13 cellular contexts compared by ENCODE assay signal in genomic region chr3:191412764-191413163, GRCh38. TPM values are rescaled to one million over a fixed set of nuclear protein-coding genes. Genes with fewer than 3 reads are reported as not detected.
DNase-seq lines count a peak whose midpoint lies in the region; ATAC-seq and TF ChIP-seq lines count a peak whose summit lies in the region.
"Had no signal": no experiment of that assay in that cellular context is flagged by ENCODE, and none has a peak within 500 bp of the region (broad histone marks: within the 10 kb centered on the region; RNA-seq: fewer than 3 reads in every experiment).

No MANE protein-coding gene starts in this region.

- H3K27me3 Mint-ChIP-seq in chondrocyte (ENCODE audit: low read depth): no peaks in the 10 kb centered on the region

- H3K9me3 Mint-ChIP-seq in chondrocyte (ENCODE audit: low read depth): peaks cover 19% of the 10 kb centered on the region

- ATAC-seq in HG03045 (IDR thresholded peaks at IDR 0.05; ENCODE audit: unreplicated experiment) (no peak), GM21528 (IDR thresholded peaks at IDR 0.05; ENCODE audit: low FRiP score, unreplicated experiment) (no peak), GM21526 (IDR thresholded peaks at IDR 0.05; ENCODE audit: low FRiP score, unreplicated experiment) (no peak)
- ATAC-seq: heart right ventricle; natural killer cell treated with Interleukin-12 subunit alpha and Interleukin-12 subunit beta and Interleukin-15 and Interleukin-18, amount 100 ng/mL, for 72 hours had no signal

- peaks cover 5% of the 10 kb centered on the region for H3K36me3 Mint-ChIP-seq in chondrocyte (ENCODE audit: low read depth)

- TF ChIP-seq CTCF in chondrocyte (IDR thresholded peaks at IDR 0.05): no peak

- H3K27ac Mint-ChIP-seq in chondrocyte (ENCODE audit: unreplicated experiment): peak overlapping the region; percentile 71
- H3K27ac Mint-ChIP-seq: natural killer cell treated with Interleukin-12 subunit alpha and Interleukin-12 subunit beta and Interleukin-15 and Interleukin-18, amount 100 ng/mL, for 72 hours had no signal

- DNase-seq in Ammon's horn (ENCODE audit: low spot score) (peak; percentile 33), M059J (ENCODE audit: low read depth) (peak; percentile 97), chondrocyte (ENCODE audit: low spot score) (no peak), kidney tubule cell (ENCODE audit: low spot score) (peak; percentile 71)
- DNase-seq in activated CD4-positive, CD25-positive, alpha-beta regulatory T cell treated with anti-CD3 and anti-CD28 coated beads, Interleukin-2, amount 50 U/mL, for 72 hours: no peak
- DNase-seq: activated CD4-positive, alpha-beta T cell treated with anti-CD3 and anti-CD28 coated beads for 1 hour; COR-L47; heart right ventricle; stimulated activated CD4-positive, alpha-beta T cell treated with anti-CD3 and anti-CD28 coated beads, Interleukin-2, amount 100 ng/mL, for 48 hours had no signal

- peaks cover 10% of the 10 kb centered on the region for H3K4me1 Mint-ChIP-seq in chondrocyte (ENCODE audit: low read depth)

- H3K4me3 Mint-ChIP-seq in chondrocyte (ENCODE audit: unreplicated experiment): no peak overlapping the region
- H3K4me3 Mint-ChIP-seq: natural killer cell treated with Interleukin-12 subunit alpha and Interleukin-12 subunit beta and Interleukin-15 and Interleukin-18, amount 100 ng/mL, for 72 hours had no signal

RNA-seq across cellular contexts. Expression of gene PYDC2, which starts 48.2 kb away (rescaled TPM):
- not detected in 2 replicates for total RNA-seq in M059J (2014; rRNA removed; shearing (Covaris generic))
- not detected in 3 replicates for total RNA-seq in chondrocyte
- total RNA-seq: heart right ventricle; natural killer cell treated with Interleukin-12 subunit alpha and Interleukin-12 subunit beta and Interleukin-15 and Interleukin-18, amount 100 ng/mL, for 72 hours had no signal

Comparison
In these comparisons a context has a peak if more than half of its experiments do, and no peak if none do; other contexts are left out.
1. DNase-seq: peak in Ammon's horn (single experiment), M059J (single experiment) and kidney tubule cell (single experiment); none in chondrocyte (single experiment) and activated CD4-positive, CD25-positive, alpha-beta regulatory T cell treated with anti-CD3 and anti-CD28 coated beads, Interleukin-2, amount 50 U/mL, for 72 hours (single experiment).